Comparison of ENCODE assay signal across 1 cellular context in genomic region chr2:74454654-74455511, GRCh38.
TF ChIP-seq lines count a peak whose summit lies in the region.

TSS of gene INO80B (plus strand) at chr2:74455087. CDS start at chr2:74455117, 30 bp downstream.

TF ChIP-seq in A549, 52 proteins besides CTCF, POLR2A, EP300 and RAD21 (continued from another document):
- TF ChIP-seq, protein P1, sequence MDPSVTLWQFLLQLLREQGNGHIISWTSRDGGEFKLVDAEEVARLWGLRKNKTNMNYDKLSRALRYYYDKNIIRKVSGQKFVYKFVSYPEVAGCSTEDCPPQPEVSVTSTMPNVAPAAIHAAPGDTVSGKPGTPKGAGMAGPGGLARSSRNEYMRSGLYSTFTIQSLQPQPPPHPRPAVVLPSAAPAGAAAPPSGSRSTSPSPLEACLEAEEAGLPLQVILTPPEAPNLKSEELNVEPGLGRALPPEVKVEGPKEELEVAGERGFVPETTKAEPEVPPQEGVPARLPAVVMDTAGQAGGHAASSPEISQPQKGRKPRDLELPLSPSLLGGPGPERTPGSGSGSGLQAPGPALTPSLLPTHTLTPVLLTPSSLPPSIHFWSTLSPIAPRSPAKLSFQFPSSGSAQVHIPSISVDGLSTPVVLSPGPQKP (IDR thresholded peaks at IDR 0.05; ENCODE audit: low read depth, low read length): 0 out of 2 replicates have a peak, but pooled peaks have one; percentile 26
- TF ChIP-seq GATA3 (IDR thresholded peaks at IDR 0.05; ENCODE audit: borderline replicate concordance) (peak; percentile 36; the same call in 1 of the 2 replicates), MAFK (IDR thresholded peaks at IDR 0.05; ENCODE audit: partially characterized antibody) (peak; percentile 78), RNF2 (IDR thresholded peaks at IDR 0.05; ENCODE audit: borderline replicate concordance, low read depth) (no peak), CEBPB (IDR thresholded peaks at IDR 0.05) (peak in 1 of 2 experiments; percentile 54; a peak in 1 of 4 replicates), SMC3 (IDR thresholded peaks at IDR 0.05) (peak; percentile 44), JUNB (IDR thresholded peaks at IDR 0.05) (no peak), KDM5A (IDR thresholded peaks at IDR 0.05) (0 out of 2 replicates have a peak, but pooled peaks have one; percentile 59), KDM1A (IDR thresholded peaks at IDR 0.05; ENCODE audit: low read depth) (no peak), JUN (IDR thresholded peaks at IDR 0.05) (peak; percentile 80 to 98; a peak in 4 of 5 replicates)
TF ChIP-seq in A549: peak in this region for 21.
